ENCODE assay signal across 1 cellular context in the genomic region with DNA sequence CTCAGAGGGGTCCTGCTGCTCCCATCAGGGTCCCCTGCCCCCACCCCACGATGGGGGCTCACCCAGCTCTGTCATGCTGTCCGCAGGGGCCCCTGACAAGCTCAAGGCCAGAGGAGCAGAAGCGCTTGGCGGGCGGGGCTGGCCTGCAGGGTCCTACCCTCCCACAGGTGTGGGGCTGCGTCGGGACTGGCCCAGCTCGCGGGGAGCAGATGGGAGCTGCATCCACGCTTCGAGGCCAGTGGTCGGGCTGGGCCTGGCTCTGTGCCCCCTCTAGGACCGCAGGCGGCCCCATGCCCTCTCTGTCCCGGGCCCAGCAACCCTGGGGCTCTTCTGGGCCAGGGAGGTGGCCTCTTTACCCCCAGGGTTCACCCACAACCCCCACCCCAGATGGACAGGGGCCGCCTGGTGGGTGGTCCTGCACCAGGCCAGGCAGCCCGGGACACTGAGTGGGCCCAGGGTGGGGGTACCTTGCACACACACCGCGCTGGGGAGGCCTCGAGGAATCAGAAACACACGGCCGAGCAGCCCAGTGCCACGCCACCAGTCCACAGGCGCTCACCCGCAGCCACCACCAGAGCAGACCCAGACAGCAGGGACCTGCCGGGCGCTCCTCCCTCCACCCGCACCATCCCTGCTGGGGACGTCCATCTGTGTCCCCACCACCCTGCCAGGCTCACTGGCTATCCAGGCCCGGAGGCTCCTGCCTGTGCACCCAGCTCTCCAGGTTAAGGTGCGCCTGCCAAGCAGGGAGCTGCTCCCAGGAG.
TF ChIP-seq lines count a peak whose summit lies in the region.

No MANE protein-coding gene starts in this region.

TF ChIP-seq in HepG2, 621 proteins besides CTCF, POLR2A, EP300 and RAD21 (continued from another document):
- TF ChIP-seq, protein P1, sequence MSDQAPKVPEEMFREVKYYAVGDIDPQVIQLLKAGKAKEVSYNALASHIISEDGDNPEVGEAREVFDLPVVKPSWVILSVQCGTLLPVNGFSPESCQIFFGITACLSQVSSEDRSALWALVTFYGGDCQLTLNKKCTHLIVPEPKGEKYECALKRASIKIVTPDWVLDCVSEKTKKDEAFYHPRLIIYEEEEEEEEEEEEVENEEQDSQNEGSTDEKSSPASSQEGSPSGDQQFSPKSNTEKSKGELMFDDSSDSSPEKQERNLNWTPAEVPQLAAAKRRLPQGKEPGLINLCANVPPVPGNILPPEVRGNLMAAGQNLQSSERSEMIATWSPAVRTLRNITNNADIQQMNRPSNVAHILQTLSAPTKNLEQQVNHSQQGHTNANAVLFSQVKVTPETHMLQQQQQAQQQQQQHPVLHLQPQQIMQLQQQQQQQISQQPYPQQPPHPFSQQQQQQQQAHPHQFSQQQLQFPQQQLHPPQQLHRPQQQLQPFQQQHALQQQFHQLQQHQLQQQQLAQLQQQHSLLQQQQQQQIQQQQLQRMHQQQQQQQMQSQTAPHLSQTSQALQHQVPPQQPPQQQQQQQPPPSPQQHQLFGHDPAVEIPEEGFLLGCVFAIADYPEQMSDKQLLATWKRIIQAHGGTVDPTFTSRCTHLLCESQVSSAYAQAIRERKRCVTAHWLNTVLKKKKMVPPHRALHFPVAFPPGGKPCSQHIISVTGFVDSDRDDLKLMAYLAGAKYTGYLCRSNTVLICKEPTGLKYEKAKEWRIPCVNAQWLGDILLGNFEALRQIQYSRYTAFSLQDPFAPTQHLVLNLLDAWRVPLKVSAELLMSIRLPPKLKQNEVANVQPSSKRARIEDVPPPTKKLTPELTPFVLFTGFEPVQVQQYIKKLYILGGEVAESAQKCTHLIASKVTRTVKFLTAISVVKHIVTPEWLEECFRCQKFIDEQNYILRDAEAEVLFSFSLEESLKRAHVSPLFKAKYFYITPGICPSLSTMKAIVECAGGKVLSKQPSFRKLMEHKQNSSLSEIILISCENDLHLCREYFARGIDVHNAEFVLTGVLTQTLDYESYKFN (CRISPR knock-in tag; conservative IDR thresholded peaks at IDR 0.05), result peak; percentile 40; the same call in 1 of the 2 replicates
- TF ChIP-seq ZNF101 (CRISPR knock-in tag; IDR thresholded peaks at IDR 0.05; ENCODE audit: borderline replicate concordance, low read depth), result peak; percentile 9; the same call in 1 of the 2 replicates
- TF ChIP-seq ZNF121 (CRISPR knock-in tag; IDR thresholded peaks at IDR 0.05), result peak; percentile 1; the same call in 1 of the 2 replicates
- TF ChIP-seq, protein P2, sequence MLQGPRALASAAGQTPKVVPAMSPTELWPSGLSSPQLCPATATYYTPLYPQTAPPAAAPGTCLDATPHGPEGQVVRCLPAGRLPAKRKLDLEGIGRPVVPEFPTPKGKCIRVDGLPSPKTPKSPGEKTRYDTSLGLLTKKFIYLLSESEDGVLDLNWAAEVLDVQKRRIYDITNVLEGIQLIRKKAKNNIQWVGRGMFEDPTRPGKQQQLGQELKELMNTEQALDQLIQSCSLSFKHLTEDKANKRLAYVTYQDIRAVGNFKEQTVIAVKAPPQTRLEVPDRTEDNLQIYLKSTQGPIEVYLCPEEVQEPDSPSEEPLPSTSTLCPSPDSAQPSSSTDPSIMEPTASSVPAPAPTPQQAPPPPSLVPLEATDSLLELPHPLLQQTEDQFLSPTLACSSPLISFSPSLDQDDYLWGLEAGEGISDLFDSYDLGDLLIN (CRISPR knock-in tag; IDR thresholded peaks at IDR 0.05; ENCODE audit: borderline replicate concordance), result peak; percentile 27; the same call in 1 of the 2 replicates
- TF ChIP-seq, protein P3, sequence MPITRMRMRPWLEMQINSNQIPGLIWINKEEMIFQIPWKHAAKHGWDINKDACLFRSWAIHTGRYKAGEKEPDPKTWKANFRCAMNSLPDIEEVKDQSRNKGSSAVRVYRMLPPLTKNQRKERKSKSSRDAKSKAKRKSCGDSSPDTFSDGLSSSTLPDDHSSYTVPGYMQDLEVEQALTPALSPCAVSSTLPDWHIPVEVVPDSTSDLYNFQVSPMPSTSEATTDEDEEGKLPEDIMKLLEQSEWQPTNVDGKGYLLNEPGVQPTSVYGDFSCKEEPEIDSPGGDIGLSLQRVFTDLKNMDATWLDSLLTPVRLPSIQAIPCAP (CRISPR knock-in tag; IDR thresholded peaks at IDR 0.05; ENCODE audit: low read depth), result 0 out of 2 replicates have a peak, but pooled peaks have one; percentile 77
- TF ChIP-seq SOX6 (IDR thresholded peaks at IDR 0.05), result no peak
- 0 out of 2 replicates have a peak, but pooled peaks have one; percentile 16 for TF ChIP-seq SOX6 (CRISPR knock-in tag; IDR thresholded peaks at IDR 0.05)
- 0 out of 2 replicates have a peak, but pooled peaks have one; percentile 21 for TF ChIP-seq PHF20 (CRISPR knock-in tag; IDR thresholded peaks at IDR 0.05)
- TF ChIP-seq JARID2 (CRISPR knock-in tag; IDR thresholded peaks at IDR 0.05; ENCODE audit: insufficient replicate concordance), result peak; percentile 9
- 0 out of 2 replicates have a peak, but pooled peaks have one; percentile 56 for TF ChIP-seq CAMTA2 (CRISPR knock-in tag; IDR thresholded peaks at IDR 0.05; ENCODE audit: borderline replicate concordance)
- TF ChIP-seq ZNF605 (CRISPR knock-in tag; IDR thresholded peaks at IDR 0.05), result 0 out of 2 replicates have a peak, but pooled peaks have one; percentile 5
